In genomic region chr17:73278465-73279453, GRCh38 we compare ENCODE assay signal across 2 cellular contexts.
TF ChIP-seq lines count a peak whose summit lies in the region.

No MANE protein-coding gene starts in this region.

TF ChIP-seq in K562, 482 proteins besides CTCF, POLR2A, EP300 and RAD21:
- TF ChIP-seq NFIC (IDR thresholded peaks at IDR 0.05) (peak; percentile 64), PCBP2 (IDR thresholded peaks at IDR 0.05; ENCODE audit: low read depth, low read length, poor library complexity, severe bottlenecking) (no peak), KDM1A (IDR thresholded peaks at IDR 0.05) (0 out of 4 replicates have a peak, but pooled peaks of 1 of the 2 experiments have one; percentile 9)
TF ChIP-seq in K562: peak in this region for 2.

TF ChIP-seq in HepG2, 621 proteins besides CTCF, POLR2A, EP300 and RAD21 (continues in another document):
- TF ChIP-seq, protein P1, sequence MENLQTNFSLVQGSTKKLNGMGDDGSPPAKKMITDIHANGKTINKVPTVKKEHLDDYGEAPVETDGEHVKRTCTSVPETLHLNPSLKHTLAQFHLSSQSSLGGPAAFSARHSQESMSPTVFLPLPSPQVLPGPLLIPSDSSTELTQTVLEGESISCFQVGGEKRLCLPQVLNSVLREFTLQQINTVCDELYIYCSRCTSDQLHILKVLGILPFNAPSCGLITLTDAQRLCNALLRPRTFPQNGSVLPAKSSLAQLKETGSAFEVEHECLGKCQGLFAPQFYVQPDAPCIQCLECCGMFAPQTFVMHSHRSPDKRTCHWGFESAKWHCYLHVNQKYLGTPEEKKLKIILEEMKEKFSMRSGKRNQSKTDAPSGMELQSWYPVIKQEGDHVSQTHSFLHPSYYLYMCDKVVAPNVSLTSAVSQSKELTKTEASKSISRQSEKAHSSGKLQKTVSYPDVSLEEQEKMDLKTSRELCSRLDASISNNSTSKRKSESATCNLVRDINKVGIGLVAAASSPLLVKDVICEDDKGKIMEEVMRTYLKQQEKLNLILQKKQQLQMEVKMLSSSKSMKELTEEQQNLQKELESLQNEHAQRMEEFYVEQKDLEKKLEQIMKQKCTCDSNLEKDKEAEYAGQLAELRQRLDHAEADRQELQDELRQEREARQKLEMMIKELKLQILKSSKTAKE (CRISPR knock-in tag; IDR thresholded peaks at IDR 0.05; ENCODE audit: borderline replicate concordance) = no peak
- TF ChIP-seq, protein P2, sequence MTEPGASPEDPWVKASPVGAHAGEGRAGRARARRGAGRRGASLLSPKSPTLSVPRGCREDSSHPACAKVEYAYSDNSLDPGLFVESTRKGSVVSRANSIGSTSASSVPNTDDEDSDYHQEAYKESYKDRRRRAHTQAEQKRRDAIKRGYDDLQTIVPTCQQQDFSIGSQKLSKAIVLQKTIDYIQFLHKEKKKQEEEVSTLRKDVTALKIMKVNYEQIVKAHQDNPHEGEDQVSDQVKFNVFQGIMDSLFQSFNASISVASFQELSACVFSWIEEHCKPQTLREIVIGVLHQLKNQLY (CRISPR knock-in tag; IDR thresholded peaks at IDR 0.05) = no peak
- TF ChIP-seq CHCHD3 (CRISPR knock-in tag; IDR thresholded peaks at IDR 0.05) (no peak), ZSCAN29 (CRISPR knock-in tag; conservative IDR thresholded peaks at IDR 0.05) (no peak), ZNF773 (CRISPR knock-in tag; IDR thresholded peaks at IDR 0.05; ENCODE audit: borderline replicate concordance) (no peak), NPAS2 (CRISPR knock-in tag; IDR thresholded peaks at IDR 0.05; ENCODE audit: borderline replicate concordance) (no peak), SALL1 (CRISPR knock-in tag; IDR thresholded peaks at IDR 0.05) (peak; percentile 12; the same call in 1 of the 2 replicates), ZNF484 (CRISPR knock-in tag; IDR thresholded peaks at IDR 0.05; ENCODE audit: borderline replicate concordance, low read depth) (no peak), ZFP82 (CRISPR knock-in tag; IDR thresholded peaks at IDR 0.05; ENCODE audit: borderline replicate concordance) (no peak), SIX4 (CRISPR knock-in tag; IDR thresholded peaks at IDR 0.05) (no peak), SAFB2 (CRISPR knock-in tag; IDR thresholded peaks at IDR 0.05; ENCODE audit: borderline replicate concordance, low read depth) (no peak), PBX3 (CRISPR knock-in tag; IDR thresholded peaks at IDR 0.05; ENCODE audit: borderline replicate concordance) (no peak), TGIF2 (CRISPR knock-in tag; IDR thresholded peaks at IDR 0.05) (no peak), ZFP1 (CRISPR knock-in tag; IDR thresholded peaks at IDR 0.05) (no peak), ATF3 (CRISPR knock-in tag; IDR thresholded peaks at IDR 0.05) (no peak), SRSF9 (IDR thresholded peaks at IDR 0.05; ENCODE audit: borderline replicate concordance, insufficient read depth, low read depth, low read length, poor library complexity, severe bottlenecking) (no peak), ZNF232 (CRISPR knock-in tag; IDR thresholded peaks at IDR 0.05; ENCODE audit: borderline replicate concordance) (no peak), GZF1 (CRISPR knock-in tag; IDR thresholded peaks at IDR 0.05) (no peak), ZNF775 (CRISPR knock-in tag; IDR thresholded peaks at IDR 0.05; ENCODE audit: borderline replicate concordance) (no peak), IKZF4 (CRISPR knock-in tag; IDR thresholded peaks at IDR 0.05; ENCODE audit: borderline replicate concordance, low read depth, not compliant biosample characterization) (no peak), ZBTB42 (CRISPR knock-in tag; IDR thresholded peaks at IDR 0.05) (no peak), MEF2D (CRISPR knock-in tag; IDR thresholded peaks at IDR 0.05) (peak; percentile 55), ZBTB1 (CRISPR knock-in tag; IDR thresholded peaks at IDR 0.05; ENCODE audit: borderline replicate concordance) (no peak), ZBTB7B (CRISPR knock-in tag; IDR thresholded peaks at IDR 0.05) (no peak), NCOA5 (CRISPR knock-in tag; IDR thresholded peaks at IDR 0.05) (no peak), ZNF12 (CRISPR knock-in tag; IDR thresholded peaks at IDR 0.05) (no peak), ATF7-NPFF (CRISPR knock-in tag; IDR thresholded peaks at IDR 0.05; ENCODE audit: low read depth) (no peak), ZNF280B (CRISPR knock-in tag; IDR thresholded peaks at IDR 0.05; ENCODE audit: borderline replicate concordance) (peak; percentile 62; the same call in 1 of the 2 replicates), NRL (CRISPR knock-in tag; IDR thresholded peaks at IDR 0.05; ENCODE audit: borderline replicate concordance) (peak; percentile 29; the same call in 1 of the 2 replicates), ZNF333 (CRISPR knock-in tag; IDR thresholded peaks at IDR 0.05; ENCODE audit: borderline replicate concordance) (0 out of 2 replicates have a peak, but pooled peaks have one; percentile 45), ATF7 (IDR thresholded peaks at IDR 0.05) (no peak), ATF7 (CRISPR knock-in tag; IDR thresholded peaks at IDR 0.05) (no peak), XBP1 (CRISPR knock-in tag; IDR thresholded peaks at IDR 0.05) (no peak), NCOA1 (CRISPR knock-in tag; IDR thresholded peaks at IDR 0.05) (no peak), ZNF501 (CRISPR knock-in tag; IDR thresholded peaks at IDR 0.05) (no peak; the same call in 1 of the 2 replicates), ARID5B (CRISPR knock-in tag; IDR thresholded peaks at IDR 0.05) (no peak), ZBTB7A (CRISPR knock-in tag; IDR thresholded peaks at IDR 0.05) (no peak), ZNF329 (CRISPR knock-in tag; IDR thresholded peaks at IDR 0.05; ENCODE audit: low read depth) (no peak), ZNF749 (CRISPR knock-in tag; IDR thresholded peaks at IDR 0.05; ENCODE audit: borderline replicate concordance) (no peak), RXRB (CRISPR knock-in tag; IDR thresholded peaks at IDR 0.05; ENCODE audit: borderline replicate concordance) (no peak), PRDM15 (CRISPR knock-in tag; IDR thresholded peaks at IDR 0.05) (no peak), HIVEP1 (CRISPR knock-in tag; IDR thresholded peaks at IDR 0.05) (no peak), MXD1 (CRISPR knock-in tag; IDR thresholded peaks at IDR 0.05) (0 out of 2 replicates have a peak, but pooled peaks have one; percentile 32), ZNF879 (CRISPR knock-in tag; IDR thresholded peaks at IDR 0.05) (no peak), PCBP2 (optimal IDR thresholded peaks at IDR 0.05; ENCODE audit: low read depth, low read length, poor library complexity, severe bottlenecking) (no peak), SOX13 (IDR thresholded peaks at IDR 0.05) (no peak), SOX13 (CRISPR knock-in tag; conservative IDR thresholded peaks at IDR 0.05 in 1 of 2, IDR thresholded peaks at IDR 0.05 in 1 of 2) (no peak), ZNF160 (CRISPR knock-in tag; IDR thresholded peaks at IDR 0.05) (no peak), NFIC (IDR thresholded peaks at IDR 0.05; ENCODE audit: low read length) (no peak; the same call in 1 of the 2 replicates)
- TF ChIP-seq, protein P3, sequence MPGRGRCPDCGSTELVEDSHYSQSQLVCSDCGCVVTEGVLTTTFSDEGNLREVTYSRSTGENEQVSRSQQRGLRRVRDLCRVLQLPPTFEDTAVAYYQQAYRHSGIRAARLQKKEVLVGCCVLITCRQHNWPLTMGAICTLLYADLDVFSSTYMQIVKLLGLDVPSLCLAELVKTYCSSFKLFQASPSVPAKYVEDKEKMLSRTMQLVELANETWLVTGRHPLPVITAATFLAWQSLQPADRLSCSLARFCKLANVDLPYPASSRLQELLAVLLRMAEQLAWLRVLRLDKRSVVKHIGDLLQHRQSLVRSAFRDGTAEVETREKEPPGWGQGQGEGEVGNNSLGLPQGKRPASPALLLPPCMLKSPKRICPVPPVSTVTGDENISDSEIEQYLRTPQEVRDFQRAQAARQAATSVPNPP (CRISPR knock-in tag; IDR thresholded peaks at IDR 0.05) = peak; percentile 40; the same call in 1 of the 2 replicates
- TF ChIP-seq, protein P4, sequence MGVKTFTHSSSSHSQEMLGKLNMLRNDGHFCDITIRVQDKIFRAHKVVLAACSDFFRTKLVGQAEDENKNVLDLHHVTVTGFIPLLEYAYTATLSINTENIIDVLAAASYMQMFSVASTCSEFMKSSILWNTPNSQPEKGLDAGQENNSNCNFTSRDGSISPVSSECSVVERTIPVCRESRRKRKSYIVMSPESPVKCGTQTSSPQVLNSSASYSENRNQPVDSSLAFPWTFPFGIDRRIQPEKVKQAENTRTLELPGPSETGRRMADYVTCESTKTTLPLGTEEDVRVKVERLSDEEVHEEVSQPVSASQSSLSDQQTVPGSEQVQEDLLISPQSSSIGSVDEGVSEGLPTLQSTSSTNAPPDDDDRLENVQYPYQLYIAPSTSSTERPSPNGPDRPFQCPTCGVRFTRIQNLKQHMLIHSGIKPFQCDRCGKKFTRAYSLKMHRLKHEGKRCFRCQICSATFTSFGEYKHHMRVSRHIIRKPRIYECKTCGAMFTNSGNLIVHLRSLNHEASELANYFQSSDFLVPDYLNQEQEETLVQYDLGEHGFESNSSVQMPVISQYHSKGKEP (CRISPR knock-in tag; IDR thresholded peaks at IDR 0.05) = no peak
